ENCODE assay signal across 44 cellular contexts in genomic region chr6:28486533-28486932, GRCh38. TPM values are rescaled to one million over a fixed set of nuclear protein-coding genes. Genes with fewer than 3 reads are reported as not detected.
"Had no signal": no experiment of that assay in that cellular context is flagged by ENCODE, and none has a peak within 500 bp of the region (broad histone marks: within the 10 kb centered on the region; RNA-seq: fewer than 3 reads in every experiment).

No MANE protein-coding gene starts in this region.

- ATAC-seq: activated naive CD4-positive, alpha-beta T cell treated with anti-CD3 and anti-CD28 coated beads, Interleukin-2, amount 50 U/mL, for 72 hours; activated naive CD8-positive, alpha-beta T cell treated with anti-CD3 and anti-CD28 coated beads, Interleukin-2, amount 50 U/mL, for 24 hours; activated T-cell treated with anti-CD3 and anti-CD28 coated beads, Interleukin-2, amount 50 U/mL, for 4 hours; activated T-cell treated with anti-CD3 and anti-CD28 coated beads, Interleukin-2, amount 50 U/mL, for 72 hours; activated T-helper 17 cell treated with anti-CD3 and anti-CD28 coated beads, Interleukin-2, amount 50 U/mL, for 72 hours; body of pancreas had no signal

- H3K27ac Mint-ChIP-seq: activated naive CD4-positive, alpha-beta T cell treated with anti-CD3 and anti-CD28 coated beads for 36 hours; activated naive CD4-positive, alpha-beta T cell treated with anti-CD3 and anti-CD28 coated beads, Interleukin-2, amount 10 ng/mL, durations not matched to agents 7 days and 5 days; activated naive CD4-positive, alpha-beta T cell treated with anti-CD3 and anti-CD28 coated beads, Interleukin-2, amount 50 U/mL, for 24 hours; activated naive CD4-positive, alpha-beta T cell treated with anti-CD3 and anti-CD28 coated beads, Interleukin-2, amount 50 U/mL, for 72 hours; activated naive CD8-positive, alpha-beta T cell; activated naive CD8-positive, alpha-beta T cell treated with anti-CD3 and anti-CD28 coated beads for 36 hours; activated naive CD8-positive, alpha-beta T cell treated with anti-CD3 and anti-CD28 coated beads, Interleukin-2, amount 10 ng/mL, durations not matched to agents 7 days and 5 days; activated naive CD8-positive, alpha-beta T cell treated with anti-CD3 and anti-CD28 coated beads, Interleukin-2, amount 50 U/mL, for 24 hours; activated T-cell treated with anti-CD3 and anti-CD28 coated beads, Interleukin-2, amount 50 U/mL, for 24 hours; activated T-cell treated with anti-CD3 and anti-CD28 coated beads, Interleukin-2, amount 50 U/mL, for 72 hours; activated T-helper 1 cell treated with anti-CD3 and anti-CD28 coated beads, Interleukin-12 subunit alpha, Interleukin-12 subunit beta, Interleukin-2, Interleukin-4 antibody, amounts not matched to agents 30 ng/mL and 10 ng/mL and 1 ng/mL, durations not matched to agents 14 hours and 24 hours and 36 hours; activated T-helper 17 cell treated with anti-CD3 and anti-CD28 coated beads, Interleukin-2, amount 50 U/mL, for 72 hours; activated T-helper 2 cell treated with anti-CD3 and anti-CD28 coated beads, Interferon-gamma antibody, Interleukin-2, Interleukin-4, amounts not matched to agents 10 μg/mL and 5 μg/mL and 100 μg/mL, durations not matched to agents 14 hours and 24 hours and 36 hours; brain had no signal

- FAIRE-seq: astrocyte, bronchial epithelial cell had no signal

- H3K36me3 ChIP-seq: adrenal gland, ascending aorta, brain microvascular endothelial cell, breast epithelium, cardiac muscle cell had no signal

- H3K4me3 Mint-ChIP-seq: activated naive CD4-positive, alpha-beta T cell treated with anti-CD3 and anti-CD28 coated beads for 36 hours; activated naive CD4-positive, alpha-beta T cell treated with anti-CD3 and anti-CD28 coated beads, Interleukin-2, amount 10 ng/mL, durations not matched to agents 7 days and 5 days; activated naive CD4-positive, alpha-beta T cell treated with anti-CD3 and anti-CD28 coated beads, Interleukin-2, amount 50 U/mL, for 24 hours; activated naive CD8-positive, alpha-beta T cell; activated naive CD8-positive, alpha-beta T cell treated with anti-CD3 and anti-CD28 coated beads for 36 hours; activated naive CD8-positive, alpha-beta T cell treated with anti-CD3 and anti-CD28 coated beads, Interleukin-2, amount 10 ng/mL, durations not matched to agents 7 days and 5 days; activated naive CD8-positive, alpha-beta T cell treated with anti-CD3 and anti-CD28 coated beads, Interleukin-2, amount 50 U/mL, for 24 hours; activated T-cell treated with anti-CD3 and anti-CD28 coated beads, Interleukin-2, amount 50 U/mL, for 24 hours; activated T-cell treated with anti-CD3 and anti-CD28 coated beads, Interleukin-2, amount 50 U/mL, for 4 hours; activated T-cell treated with anti-CD3 and anti-CD28 coated beads, Interleukin-2, amount 50 U/mL, for 72 hours; activated T-helper 1 cell treated with anti-CD3 and anti-CD28 coated beads, Interleukin-12 subunit alpha, Interleukin-12 subunit beta, Interleukin-2, Interleukin-4 antibody, amounts not matched to agents 30 ng/mL and 10 ng/mL and 1 ng/mL, durations not matched to agents 14 hours and 24 hours and 36 hours; activated T-helper 17 cell treated with anti-CD3 and anti-CD28 coated beads, Interleukin-2, amount 50 U/mL, for 72 hours; brain; central memory CD8-positive, alpha-beta T cell had no signal

- H3K4me1 ChIP-seq: adrenal gland, ascending aorta, breast epithelium had no signal

- H3K27ac ChIP-seq: adrenal gland, ascending aorta, body of pancreas, brain microvascular endothelial cell, breast epithelium, cardiac muscle cell had no signal

- DNase-seq: activated effector memory CD4-positive, alpha-beta T cell treated with anti-CD3 and anti-CD28 coated beads, Interleukin-2, amount 50 U/mL, for 16 hours; activated effector memory CD4-positive, alpha-beta T cell treated with Interleukin-2 at 50 U/mL for 16 hours; activated gamma-delta T cell; activated gamma-delta T cell treated with Interleukin-2 at 50 U/mL for 16 hours; activated naive CD4-positive, alpha-beta T cell; activated naive CD4-positive, alpha-beta T cell treated with anti-CD3 and anti-CD28 coated beads for 36 hours; activated naive CD4-positive, alpha-beta T cell treated with anti-CD3 and anti-CD28 coated beads, Interleukin-2, amount 10 ng/mL, durations not matched to agents 7 days and 5 days; activated naive CD4-positive, alpha-beta T cell treated with anti-CD3 and anti-CD28 coated beads, Interleukin-2, amount 50 U/mL, for 16 hours; activated naive CD4-positive, alpha-beta T cell treated with Interleukin-2 at 50 U/mL for 16 hours; activated naive CD8-positive, alpha-beta T cell treated with anti-CD3 and anti-CD28 coated beads for 36 hours; activated naive CD8-positive, alpha-beta T cell treated with anti-CD3 and anti-CD28 coated beads, Interleukin-2, amount 10 ng/mL, durations not matched to agents 7 days and 5 days; activated naive CD8-positive, alpha-beta T cell treated with anti-CD3 and anti-CD28 coated beads, Interleukin-2, amount 50 U/mL, for 24 hours; activated T-cell treated with anti-CD3 and anti-CD28 coated beads, Interleukin-2, amount 50 U/mL, for 1 hour; activated T-cell treated with anti-CD3 and anti-CD28 coated beads, Interleukin-2, amount 50 U/mL, for 24 hours; activated T-cell treated with anti-CD3 and anti-CD28 coated beads, Interleukin-2, amount 50 U/mL, for 4 hours; activated T-cell treated with anti-CD3 and anti-CD28 coated beads, Interleukin-2, amount 50 U/mL, for 48 hours; activated T-cell treated with anti-CD3 and anti-CD28 coated beads, Interleukin-2, amount 50 U/mL, for 72 hours; amniotic stem cell; amygdala; anterior cingulate cortex; aorta; body of pancreas; brain microvascular endothelial cell; caudate nucleus; central memory CD4-positive, alpha-beta T cell; cerebellar nuclear complex had no signal

- H3K27me3 ChIP-seq: ascending aorta had no signal

- H3K4me3 ChIP-seq: adrenal gland, ascending aorta, body of pancreas, breast epithelium, cardiac muscle cell had no signal

- H3K9me3 Mint-ChIP-seq: activated naive CD4-positive, alpha-beta T cell treated with anti-CD3 and anti-CD28 coated beads for 36 hours; activated naive CD4-positive, alpha-beta T cell treated with anti-CD3 and anti-CD28 coated beads, Interleukin-2, amount 50 U/mL, for 24 hours; activated naive CD4-positive, alpha-beta T cell treated with anti-CD3 and anti-CD28 coated beads, Interleukin-2, amount 50 U/mL, for 72 hours; activated T-cell treated with anti-CD3 and anti-CD28 coated beads, Interleukin-2, amount 50 U/mL, for 24 hours; activated T-cell treated with anti-CD3 and anti-CD28 coated beads, Interleukin-2, amount 50 U/mL, for 4 hours; activated T-cell treated with anti-CD3 and anti-CD28 coated beads, Interleukin-2, amount 50 U/mL, for 72 hours; activated T-helper 17 cell treated with anti-CD3 and anti-CD28 coated beads, Interleukin-2, amount 50 U/mL, for 72 hours; activated T-helper 2 cell treated with anti-CD3 and anti-CD28 coated beads, Interferon-gamma antibody, Interleukin-2, Interleukin-4, amounts not matched to agents 10 μg/mL and 5 μg/mL and 100 μg/mL, durations not matched to agents 14 hours and 24 hours and 36 hours; central memory CD8-positive, alpha-beta T cell had no signal

- H3K9me3 ChIP-seq: adrenal gland, ascending aorta, body of pancreas, breast epithelium had no signal

- H3K36me3 Mint-ChIP-seq: activated naive CD4-positive, alpha-beta T cell treated with anti-CD3 and anti-CD28 coated beads, Interleukin-2, amount 10 ng/mL, durations not matched to agents 7 days and 5 days; activated naive CD4-positive, alpha-beta T cell treated with anti-CD3 and anti-CD28 coated beads, Interleukin-2, amount 50 U/mL, for 24 hours; activated naive CD8-positive, alpha-beta T cell treated with anti-CD3 and anti-CD28 coated beads for 36 hours; brain had no signal

RNA-seq across cellular contexts. Expression of gene GPX6, which starts 29.1 kb away (rescaled TPM):
- total RNA-seq: activated naive CD4-positive, alpha-beta T cell treated with anti-CD3 and anti-CD28 coated beads for 36 hours; activated naive CD4-positive, alpha-beta T cell treated with anti-CD3 and anti-CD28 coated beads, Interleukin-2, amount 50 U/mL, for 72 hours; activated naive CD8-positive, alpha-beta T cell treated with anti-CD3 and anti-CD28 coated beads for 36 hours; activated naive CD8-positive, alpha-beta T cell treated with anti-CD3 and anti-CD28 coated beads, Interleukin-2, amount 10 ng/mL, durations not matched to agents 7 days and 5 days; activated T-cell treated with anti-CD3 and anti-CD28 coated beads, Interleukin-2, amount 50 U/mL, for 4 hours; activated T-cell treated with anti-CD3 and anti-CD28 coated beads, Interleukin-2, amount 50 U/mL, for 72 hours; activated T-helper 1 cell treated with anti-CD3 and anti-CD28 coated beads, Interleukin-12 subunit alpha, Interleukin-12 subunit beta, Interleukin-2, Interleukin-4 antibody, amounts not matched to agents 30 ng/mL and 10 ng/mL and 1 ng/mL, durations not matched to agents 14 hours and 24 hours and 36 hours; activated T-helper 17 cell treated with anti-CD3 and anti-CD28 coated beads, Interleukin-2, amount 50 U/mL, for 72 hours; activated T-helper 2 cell treated with anti-CD3 and anti-CD28 coated beads, Interferon-gamma antibody, Interleukin-2, Interleukin-4, amounts not matched to agents 10 μg/mL and 5 μg/mL and 100 μg/mL, durations not matched to agents 14 hours and 24 hours and 36 hours; adrenal gland; aorta; ascending aorta; astrocyte; body of pancreas; breast epithelium; bronchial epithelial cell; cardiac muscle cell; cardiac septum; cerebellum; chondrocyte had no signal
- polyA plus RNA-seq: adipose tissue, adrenal gland, aorta, cardiac muscle cell had no signal

RNA-seq across cellular contexts. Expression of gene GPX5, which starts 39.1 kb away (rescaled TPM):
- total RNA-seq: activated naive CD4-positive, alpha-beta T cell treated with anti-CD3 and anti-CD28 coated beads for 36 hours; activated naive CD4-positive, alpha-beta T cell treated with anti-CD3 and anti-CD28 coated beads, Interleukin-2, amount 50 U/mL, for 72 hours; activated naive CD8-positive, alpha-beta T cell treated with anti-CD3 and anti-CD28 coated beads for 36 hours; activated naive CD8-positive, alpha-beta T cell treated with anti-CD3 and anti-CD28 coated beads, Interleukin-2, amount 10 ng/mL, durations not matched to agents 7 days and 5 days; activated T-cell treated with anti-CD3 and anti-CD28 coated beads, Interleukin-2, amount 50 U/mL, for 4 hours; activated T-cell treated with anti-CD3 and anti-CD28 coated beads, Interleukin-2, amount 50 U/mL, for 72 hours; activated T-helper 1 cell treated with anti-CD3 and anti-CD28 coated beads, Interleukin-12 subunit alpha, Interleukin-12 subunit beta, Interleukin-2, Interleukin-4 antibody, amounts not matched to agents 30 ng/mL and 10 ng/mL and 1 ng/mL, durations not matched to agents 14 hours and 24 hours and 36 hours; activated T-helper 17 cell treated with anti-CD3 and anti-CD28 coated beads, Interleukin-2, amount 50 U/mL, for 72 hours; activated T-helper 2 cell treated with anti-CD3 and anti-CD28 coated beads, Interferon-gamma antibody, Interleukin-2, Interleukin-4, amounts not matched to agents 10 μg/mL and 5 μg/mL and 100 μg/mL, durations not matched to agents 14 hours and 24 hours and 36 hours; adrenal gland; aorta; ascending aorta; body of pancreas; breast epithelium; bronchial epithelial cell; cardiac septum; cerebellum; chondrocyte had no signal
- polyA plus RNA-seq: adipose tissue, adrenal gland, aorta had no signal

RNA-seq across cellular contexts. Expression of gene ZSCAN23, which starts 43.2 kb away (rescaled TPM):
- total RNA-seq: ascending aorta had no signal
